In genomic region chr14:55864890-55865655, GRCh38 we compare ENCODE assay signal across 14 cellular contexts.
A peak's percentile ranks its signal among the peaks of the same experiment; 100 is the strongest.
DNase-seq lines count a peak whose midpoint lies in the region; ATAC-seq, FAIRE-seq and TF ChIP-seq lines count a peak whose summit lies in the region.
"Had no signal": no experiment of that assay in that cellular context is flagged by ENCODE, and none has a peak within 500 bp of the region (broad histone marks: within the 10 kb centered on the region; RNA-seq: fewer than 3 reads in every experiment).

No MANE protein-coding gene starts in this region.

- ATAC-seq in GM12878: no peak
- ATAC-seq in pancreas: no peak

- H3K4me1 Mint-ChIP-seq in neural crest cell: no peaks in the 10 kb centered on the region
- H3K4me1 Mint-ChIP-seq: memory B cell had no signal

- H3K27ac Mint-ChIP-seq in neural crest cell (ENCODE audit: unreplicated experiment): no peak overlapping the region
- H3K27ac Mint-ChIP-seq: memory B cell had no signal

- intact Hi-C loops in GM12878 (cut with micrococcal nuclease; ENCODE audit: unreplicated experiment): loop anchor here (10.0 kb wide), 2 partner anchors 480 to 610 kb away; no protein-coding TSS in a partner anchor
- intact Hi-C loops in pancreas (cut with DNase I): no loop called here

- H3K4me3 Mint-ChIP-seq in neural crest cell: no peak overlapping the region
- H3K4me3 Mint-ChIP-seq: memory B cell had no signal

- SMC1A ChIA-PET in GM12878 (lab: Charles Lee; ENCODE audit: uncharacterized antibody, unreplicated experiment): interaction anchor here (0.5 kb wide), 1 partner anchor 1431 kb away, joined by 3 read pairs; no protein-coding TSS in a partner anchor

- H3K4me1 ChIP-seq in KMS-11 (ENCODE audit: low read depth, poor library complexity, severe bottlenecking) (no peaks in the 10 kb centered on the region), GM12878 (ENCODE audit: control insufficient read depth, insufficient read depth, low read length) (no peaks in the 10 kb centered on the region), pancreas (peaks cover 0 to 6% (median 0%) of the 10 kb centered on the region in 3 donors)
- H3K4me1 ChIP-seq: testis had no signal

- peaks cover 17% of the 10 kb centered on the region for H3K36me3 Mint-ChIP-seq in neural crest cell (ENCODE audit: low read depth)
- H3K36me3 Mint-ChIP-seq: memory B cell had no signal

- TF ChIP-seq RAD21 in GM12878 (IDR thresholded peaks at IDR 0.05; ENCODE audit: insufficient read depth, low read depth, low read length): peak; percentile 66

- H4K20me1 ChIP-seq in KMS-11 (ENCODE audit: insufficient read depth): no peaks in the 10 kb centered on the region
- no peaks in the 10 kb centered on the region for H4K20me1 ChIP-seq in GM12878 (ENCODE audit: control insufficient read depth, insufficient read depth)

- POLR2A ChIA-PET in GM12878 (lab: Charles Lee): no interaction called here

- no peaks in the 10 kb centered on the region for H3K36me3 ChIP-seq in KMS-11 (ENCODE audit: insufficient read depth)
- no peaks in the 10 kb centered on the region for H3K36me3 ChIP-seq in GM12878 (ENCODE audit: control insufficient read depth in 2 of 2, insufficient read depth in 2 of 2, low read length in 1 of 2)
- no peaks in the 10 kb centered on the region for H3K36me3 ChIP-seq in pancreas

- no peak overlapping the region for H3K4me2 ChIP-seq in KMS-11
- H3K4me2 ChIP-seq in GM12878 (ENCODE audit: control insufficient read depth, insufficient read depth): no peak overlapping the region

- H3K79me2 ChIP-seq in KMS-11 (ENCODE audit: insufficient read depth, low read depth) (no peaks in the 10 kb centered on the region), GM12878 (ENCODE audit: control insufficient read depth, insufficient read depth, low read length) (no peaks in the 10 kb centered on the region)

- FAIRE-seq in GM12878 (lab: Jason Lieb, UNC) (no peak), pancreas (lab: Jason Lieb, UNC) (no peak)
- FAIRE-seq: G401.6 had no signal

- RAD21 ChIA-PET in GM12878 (lab: Charles Lee; ENCODE audit: unreplicated experiment): interaction anchor here (1.0 kb wide), 1 partner anchor 612 kb away, joined by 3 read pairs; no protein-coding TSS in a partner anchor

- no peaks in the 10 kb centered on the region for H3K27me3 Mint-ChIP-seq in neural crest cell (ENCODE audit: low read depth)

- no peak for TF ChIP-seq POLR2A in GM12878 (IDR thresholded peaks at IDR 0.05; ENCODE audit: low read depth, low read length)

- H3K9ac ChIP-seq in KMS-11: no peak overlapping the region
- H3K9ac ChIP-seq in GM12878 (ENCODE audit: control insufficient read depth, insufficient read depth, low read length): no peak overlapping the region

- CTCF ChIA-PET in GM12878 (lab: Yijun Ruan, JAX): no interaction called here

- WGBS in GM12878 (ENCODE audit: insufficient coverage, insufficient replicate concordance, low lambda C conversion rate, missing lambda C conversion rate): 34% methylated on average over 22 of the region's 22 CpGs
- 86 to 90% methylated on average over 21 to 22 of the region's 22 CpGs for WGBS in pancreas, 2 donors

- no peak for TF ChIP-seq EP300 in GM12878 (IDR thresholded peaks at IDR 0.05; ENCODE audit: borderline replicate concordance in 1 of 2, control insufficient read depth in 1 of 2, low read depth in 2 of 2, low read length in 2 of 2)

- H2AFZ ChIP-seq in KMS-11 (ENCODE audit: low read depth): peak overlapping the region; percentile 49; the same call in 1 of the 2 replicates
- no peak overlapping the region for H2AFZ ChIP-seq in GM12878 (ENCODE audit: control insufficient read depth, low read depth, low read length)

- H3K27ac ChIP-seq in KMS-11 (no peak overlapping the region), GM12878 (ENCODE audit: control insufficient read depth, insufficient read depth) (no peak overlapping the region), coronary artery (no peak overlapping the region), pancreas (no peak overlapping the region)
- H3K27ac ChIP-seq: RWPE1, testis had no signal

- H3K4me3 ChIP-seq in KMS-11 (IDR thresholded peaks at IDR 0.05; ENCODE audit: insufficient read depth, low read depth, low read length): no peak overlapping the region
- H3K4me3 ChIP-seq in GM12878: no peak overlapping the region
- H3K4me3 ChIP-seq in coronary artery: no peak overlapping the region
- no peak overlapping the region for H3K4me3 ChIP-seq in pancreas
- H3K4me3 ChIP-seq: testis had no signal

- H3K27me3 ChIP-seq in KMS-11 (ENCODE audit: insufficient read depth, low read depth) (no peaks in the 10 kb centered on the region), GM12878 (replicated peaks in 1 of 2; ENCODE audit: control insufficient read depth in 2 of 2, insufficient read depth in 2 of 2, low read length in 1 of 2) (no peaks in the 10 kb centered on the region), pancreas (no peaks in the 10 kb centered on the region)
- H3K27me3 ChIP-seq: testis had no signal

- no TSS peak for BruUV-seq in GM12878 (replicated peaks; lab: Mats Ljungman, UMichigan)

- no peaks in the 10 kb centered on the region for H3K9me3 ChIP-seq in GM12878 (replicated peaks; ENCODE audit: control insufficient read depth, insufficient read depth, low read length)
- H3K9me3 ChIP-seq in pancreas: no peaks in the 10 kb centered on the region
- H3K9me3 ChIP-seq: testis had no signal

- no peak for DNase-seq in GM12878 (ENCODE audit: low read depth, low spot score)
- no peak for DNase-seq in neural crest cell (ENCODE audit: low read depth, low spot score)
- DNase-seq in coronary artery (ENCODE audit: low spot score): no peak
- no peak for DNase-seq in pancreas
- DNase-seq in stimulated activated CD4-positive, alpha-beta T cell treated with anti-CD3 and anti-CD28 coated beads, Interleukin-15, amount 100 ng/mL, for 24 hours: no peak
- DNase-seq: activated gamma-delta T cell treated with Interleukin-2 at 50 U/mL for 16 hours, head of caudate nucleus, NCI-H146, testis had no signal

- in situ Hi-C loops in GM12878 (cut with MboI): no loop called here

- peak; percentile 58 for TF ChIP-seq CTCF in GM12872 (IDR thresholded peaks at IDR 0.05; ENCODE audit: insufficient read depth, low read depth, low read length)
- TF ChIP-seq CTCF in KMS-11 (conservative IDR thresholded peaks at IDR 0.05; ENCODE audit: low read depth, low read length): peak; percentile 70
- TF ChIP-seq CTCF in GM12878 (IDR thresholded peaks at IDR 0.05 in 2 of 3, conservative IDR thresholded peaks at IDR 0.05 in 1 of 3; ENCODE audit: control insufficient read depth in 2 of 3, extremely low read depth in 1 of 3, insufficient read depth in 1 of 3, low read depth in 3 of 3, low read length in 3 of 3): peak; percentile 9 to 44 (median 15); a peak in 5 of 6 replicates
- peak; percentile 30 for TF ChIP-seq CTCF in neural crest cell (conservative IDR thresholded peaks at IDR 0.05)
- no peak for TF ChIP-seq CTCF in coronary artery (IDR thresholded peaks at IDR 0.05)
- no peak for TF ChIP-seq CTCF in pancreas (IDR thresholded peaks at IDR 0.05)

- H3K9me3 Mint-ChIP-seq in neural crest cell: peaks cover 18% of the 10 kb centered on the region

TF ChIP-seq in GM12878, 131 proteins besides CTCF, POLR2A, EP300 and RAD21:
- TF ChIP-seq KDM1A (IDR thresholded peaks at IDR 0.05; ENCODE audit: borderline replicate concordance) (no peak), ZNF592 (IDR thresholded peaks at IDR 0.05) (no peak), SREBF2 (IDR thresholded peaks at IDR 0.05; ENCODE audit: low read length) (no peak), POLR2AphosphoS2 (IDR thresholded peaks at IDR 0.05; ENCODE audit: low read depth, low read length) (no peak), ZNF24 (IDR thresholded peaks at IDR 0.05) (no peak), CHD2 (IDR thresholded peaks at IDR 0.05; ENCODE audit: borderline replicate concordance, low read depth, low read length) (no peak), NFYA (IDR thresholded peaks at IDR 0.05; ENCODE audit: borderline replicate concordance, low read depth, low read length) (no peak), ZNF217 (IDR thresholded peaks at IDR 0.05) (no peak), STAT3 (IDR thresholded peaks at IDR 0.05; ENCODE audit: low read depth, low read length) (no peak)

Comparison
In these comparisons a context has a peak if more than half of its experiments do, and no peak if none do; other contexts are left out.
1. CTCF ChIP-seq: peak in GM12872 (single experiment), KMS-11 (single experiment), GM12878 (3 of 3) and neural crest cell (single experiment); none in coronary artery (single experiment) and pancreas (0 of 4).